In genomic region chr1:147580200-147580557, GRCh38 we compare ENCODE assay signal across 14 cellular contexts. TPM values are rescaled to one million over a fixed set of nuclear protein-coding genes. Genes with fewer than 3 reads are reported as not detected.
DNase-seq lines count a peak whose midpoint lies in the region; ATAC-seq and TF ChIP-seq lines count a peak whose summit lies in the region.
"Had no signal": no experiment of that assay in that cellular context is flagged by ENCODE, and none has a peak within 500 bp of the region (broad histone marks: within the 10 kb centered on the region; RNA-seq: fewer than 3 reads in every experiment).

No MANE protein-coding gene starts in this region.

- H2AK9ac ChIP-seq in IMR-90 (replicated peaks; ENCODE audit: low read depth, low read length, poor library complexity) = no peak overlapping the region

- H3K27me3 ChIP-seq in CD4-positive, alpha-beta memory T cell (ENCODE audit: insufficient read depth, low read length) = peaks cover 11% of the 10 kb centered on the region
- H3K27me3 ChIP-seq in IMR-90 (ENCODE audit: control insufficient read depth, insufficient read depth, low read length) = 0 out of 2 replicates have a peak, but pooled peaks cover 1% of the 10 kb centered on the region

- BruUV-seq in IMR-90 (replicated peaks; lab: Mats Ljungman, UMichigan) = no TSS peak

- H3K9me3 ChIP-seq in CD4-positive, alpha-beta memory T cell (ENCODE audit: control insufficient read depth in 1 of 2, low read length in 2 of 2) = no peaks in the 10 kb centered on the region
- no peaks in the 10 kb centered on the region for H3K9me3 ChIP-seq in IMR-90 (ENCODE audit: control insufficient read depth, insufficient read depth, low read length)

- peak overlapping the region; percentile 7; the same call in 1 of the 2 replicates for H2BK20ac ChIP-seq in IMR-90 (ENCODE audit: low read depth, low read length)

- H3K36me3 Mint-ChIP-seq in CD4-positive, alpha-beta memory T cell = peaks cover 0 to 6% of the 10 kb centered on the region in 2 donors
- H3K36me3 Mint-ChIP-seq in activated naive CD8-positive, alpha-beta T cell treated with anti-CD3 and anti-CD28 coated beads for 36 hours = peaks cover 21% of the 10 kb centered on the region
- H3K36me3 Mint-ChIP-seq: memory B cell had no signal

- H3K27ac ChIP-seq in CD4-positive, alpha-beta memory T cell (ENCODE audit: low read depth, low read length) = no peak overlapping the region
- peak overlapping the region; percentile 67; the same call in 1 of the 2 replicates for H3K27ac ChIP-seq in IMR-90 (ENCODE audit: insufficient read depth, low read length)
- H3K27ac ChIP-seq: skin epidermis had no signal

- peak overlapping the region; percentile 77 for H3K18ac ChIP-seq in IMR-90 (ENCODE audit: low read depth, low read length)

- no peaks in the 10 kb centered on the region for H3K9me1 ChIP-seq in IMR-90 (ENCODE audit: insufficient read depth, low read length)

- peak overlapping the region in 7 of 8 donors; percentile 4 to 86 (median 61) for H3K4me3 Mint-ChIP-seq in CD4-positive, alpha-beta memory T cell
- H3K4me3 Mint-ChIP-seq in activated naive CD8-positive, alpha-beta T cell treated with anti-CD3 and anti-CD28 coated beads for 36 hours = peak overlapping the region; percentile 58
- H3K4me3 Mint-ChIP-seq: activated B cell treated with CpG ODN at 0.5 μM for 24 hours, HFFc6, memory B cell had no signal

- no peaks in the 10 kb centered on the region for H3K36me3 ChIP-seq in CD4-positive, alpha-beta memory T cell (ENCODE audit: insufficient read depth, low read length)
- H3K36me3 ChIP-seq in IMR-90 (ENCODE audit: control insufficient read depth, insufficient read depth, low read length) = no peaks in the 10 kb centered on the region

- peak; percentile 37 to 53 (median 40) for DNase-seq in CD4-positive, alpha-beta memory T cell
- DNase-seq in IMR-90 (peak; percentile 68), kidney tubule cell (ENCODE audit: low spot score) (peak; percentile 63), NCI-H146 treated with DMSO at 0.1 percent for 48 hours (lab: John Stamatoyannopoulos, UW; ENCODE audit: unreplicated experiment) (no peak), NCI-H1930 (lab: John Stamatoyannopoulos, UW) (no peak)
- DNase-seq in activated naive CD8-positive, alpha-beta T cell treated with anti-CD3 and anti-CD28 coated beads for 36 hours = no peak
- DNase-seq in stimulated activated CD4-positive, alpha-beta T cell treated with anti-CD3 and anti-CD28 coated beads, Interleukin-15, amount 100 ng/mL, for 24 hours = no peak
- DNase-seq: activated B cell treated with CpG ODN at 0.5 μM for 24 hours, HFFc6, NCI-H2029 had no signal

- H3K56ac ChIP-seq in IMR-90 (ENCODE audit: extremely low read depth, insufficient read depth, low read length) = no peak overlapping the region

- peaks cover 0 to under 1% (median 0%) of the 10 kb centered on the region in 8 donors for H3K9me3 Mint-ChIP-seq in CD4-positive, alpha-beta memory T cell
- H3K9me3 Mint-ChIP-seq in activated naive CD8-positive, alpha-beta T cell treated with anti-CD3 and anti-CD28 coated beads for 36 hours = no peaks in the 10 kb centered on the region
- H3K9me3 Mint-ChIP-seq: activated B cell treated with CpG ODN at 0.5 μM for 24 hours, HFFc6, memory B cell had no signal

- no peak for TF ChIP-seq POLR2A in IMR-90 (IDR thresholded peaks at IDR 0.05; ENCODE audit: low read depth, low read length)

- intact Hi-C loops in CD4-positive, alpha-beta memory T cell (cut with micrococcal nuclease) = loop anchor here (1.0 to 2.0 kb wide), 2 partner anchors 19 to 35 kb away; no protein-coding TSS in a partner anchor
- intact Hi-C loops in IMR-90 (cut with micrococcal nuclease) = no loop called here

- H3K79me1 ChIP-seq in IMR-90 (ENCODE audit: low read depth in 1 of 2, low read length in 2 of 2) = 0 out of 4 replicates have a peak, but pooled peaks cover 0 to 3% of the 10 kb centered on the region in 2 experiments

- no peak overlapping the region; the same call in 1 of the 2 replicates for H2BK120ac ChIP-seq in IMR-90 (ENCODE audit: low read depth, low read length)

- peaks cover 31 to 34% of the 10 kb centered on the region in 2 donors for H3K27me3 Mint-ChIP-seq in CD4-positive, alpha-beta memory T cell
- H3K27me3 Mint-ChIP-seq in activated naive CD8-positive, alpha-beta T cell treated with anti-CD3 and anti-CD28 coated beads for 36 hours = peaks cover 27% of the 10 kb centered on the region

- in situ Hi-C loops in IMR-90 (cut with MboI; ENCODE audit: low sequenced_read_pairs) = no loop called here

- no peak overlapping the region for H2AFZ ChIP-seq in IMR-90 (replicated peaks; ENCODE audit: low read length, poor library complexity)

- H4K8ac ChIP-seq in IMR-90 (ENCODE audit: low read depth in 2 of 2, low read length in 2 of 2) = peak overlapping the region in 1 of 2 experiments; percentile 1; a peak in 1 of 4 replicates

- peaks cover 23% of the 10 kb centered on the region for H3K4me1 ChIP-seq in CD4-positive, alpha-beta memory T cell (ENCODE audit: insufficient read depth, low read length)
- peaks cover 6% of the 10 kb centered on the region for H3K4me1 ChIP-seq in IMR-90 (ENCODE audit: control insufficient read depth, insufficient read depth, low read length)

- ATAC-seq in IMR-90 (ENCODE audit: low read depth) (peak; percentile 33), GM19397 (IDR thresholded peaks at IDR 0.05; ENCODE audit: unreplicated experiment) (no peak)
- ATAC-seq: Panc1 had no signal

- no peak overlapping the region for H4K91ac ChIP-seq in IMR-90 (ENCODE audit: insufficient read depth, low read depth, low read length)

- CTCF ChIA-PET in CD4-positive, alpha-beta memory T cell (lab: Charles Lee; ENCODE audit: partially characterized antibody) = no interaction called here
- CTCF ChIA-PET in IMR-90 (lab: Yijun Ruan, JAX) = no interaction called here

- peak overlapping the region; percentile 14; the same call in 1 of the 3 replicates for H2BK15ac ChIP-seq in IMR-90 (ENCODE audit: low read depth, low read length)

- H3K4ac ChIP-seq in IMR-90 (ENCODE audit: low read depth, low read length) = no peak overlapping the region

- peak overlapping the region; percentile 49 for H2BK5ac ChIP-seq in IMR-90 (ENCODE audit: low read depth, low read length, poor library complexity, severe bottlenecking)

- peak overlapping the region; percentile 11; the same call in 1 of the 2 replicates for H4K5ac ChIP-seq in IMR-90 (ENCODE audit: low read depth, low read length)

- TF ChIP-seq CTCF in IMR-90 (conservative IDR thresholded peaks at IDR 0.05; ENCODE audit: low read depth, low read length) = no peak

- POLR2A ChIA-PET in CD4-positive, alpha-beta memory T cell (lab: Charles Lee; ENCODE audit: partially characterized antibody) = interaction anchor here (1.9 to 2.2 kb wide), 3 partner anchors 19 to 39 kb away, joined by 6 to 7 read pairs (median 6); partner anchors contain the start of gene BCL9
- POLR2A ChIA-PET in IMR-90 (lab: Charles Lee; ENCODE audit: unreplicated experiment) = no interaction called here

- WGBS in IMR-90 (ENCODE audit: extremely low coverage in 2 of 2, insufficient read length in 1 of 2), 2 experiments = no CpG with 5 or more reads among the region's 3 CpGs

- no peak overlapping the region for H3K14ac ChIP-seq in IMR-90 (replicated peaks; ENCODE audit: low read depth, low read length)

- no peaks in the 10 kb centered on the region for H4K20me1 ChIP-seq in IMR-90 (ENCODE audit: insufficient read depth, low read length)

- no peak overlapping the region for H3K4me3 ChIP-seq in CD4-positive, alpha-beta memory T cell (ENCODE audit: low read length in 2 of 2)
- no peak overlapping the region for H3K4me3 ChIP-seq in IMR-90 (ENCODE audit: insufficient read depth, low read depth, low read length)
- H3K4me3 ChIP-seq: skin epidermis had no signal

- H2AK5ac ChIP-seq in IMR-90 (ENCODE audit: low read depth, low read length) = no peak overlapping the region

- peak overlapping the region in 3 of 7 donors; percentile 33 to 66 (median 65) for H3K27ac Mint-ChIP-seq in CD4-positive, alpha-beta memory T cell
- peak overlapping the region; percentile 70 for H3K27ac Mint-ChIP-seq in activated naive CD8-positive, alpha-beta T cell treated with anti-CD3 and anti-CD28 coated beads for 36 hours
- H3K27ac Mint-ChIP-seq: activated B cell treated with CpG ODN at 0.5 μM for 24 hours, HFFc6, memory B cell had no signal

- no peak for TF ChIP-seq RAD21 in IMR-90 (IDR thresholded peaks at IDR 0.05; ENCODE audit: low read length)

- no peak overlapping the region for H3K9ac ChIP-seq in IMR-90 (ENCODE audit: low read depth, low read length)

- H3K4me1 Mint-ChIP-seq in CD4-positive, alpha-beta memory T cell = peaks cover 16 to 26% (median 21%) of the 10 kb centered on the region in 4 donors
- H3K4me1 Mint-ChIP-seq in activated naive CD8-positive, alpha-beta T cell treated with anti-CD3 and anti-CD28 coated beads for 36 hours = peaks cover 38% of the 10 kb centered on the region

- peak overlapping the region; percentile 81 for H3K4me2 ChIP-seq in IMR-90 (ENCODE audit: low read depth, low read length)

- dilution Hi-C loops in IMR-90 (cut with HindIII; ENCODE audit: low sequenced_read_pairs, unreplicated experiment) = no loop called here

- no peak overlapping the region for H3K23ac ChIP-seq in IMR-90 (ENCODE audit: low read depth, low read length)

TF ChIP-seq in IMR-90, 13 proteins besides CTCF, POLR2A, EP300 and RAD21:
- no peak for TF ChIP-seq SMC3 (IDR thresholded peaks at IDR 0.05; ENCODE audit: low read depth, low read length)
- TF ChIP-seq MAFK (IDR thresholded peaks at IDR 0.05; ENCODE audit: low read depth, low read length) = no peak
- no peak for TF ChIP-seq USF2 (IDR thresholded peaks at IDR 0.05; ENCODE audit: low read depth, low read length)
TF ChIP-seq in IMR-90: peak in this region for 0.

RNA-seq across cellular contexts. Expression of gene BCL9, which starts 38.9 kb away (rescaled TPM):
- 10 to 100 TPM; 12.7 to 15.5 TPM for total RNA-seq in CD4-positive, alpha-beta memory T cell
- polyA plus RNA-seq in CD4-positive, alpha-beta memory T cell = 1 to 10 TPM in 1 of 2 donors, under 1 TPM in 1; 0.02 to 5.4 TPM
- total RNA-seq in IMR-90 (2012; rRNA removed) = 3.6 and 5.0 TPM in 2 replicates
- 10.5 and 12.4 TPM in 2 replicates for polyA plus RNA-seq in IMR-90 (2012; rRNA removed)
- 4.2 and 9.7 TPM in 2 replicates for polyA plus RNA-seq in IMR-90 (2012; cell fraction: cytosol; rRNA removed)
- polyA plus RNA-seq in IMR-90 (2012; cell fraction: nucleus; rRNA removed; ENCODE audit: low replicate concordance) = 9.2 and 12.4 TPM in 2 replicates
- total RNA-seq in activated naive CD8-positive, alpha-beta T cell treated with anti-CD3 and anti-CD28 coated beads for 36 hours = 10 to 100 TPM; 32.2 to 32.8 TPM

Comparison
In these comparisons a context has a peak if more than half of its experiments do, and no peak if none do; other contexts are left out.
1. DNase-seq: peak in CD4-positive, alpha-beta memory T cell (5 of 5), IMR-90 (single experiment) and kidney tubule cell (single experiment); none in activated naive CD8-positive, alpha-beta T cell treated with anti-CD3 and anti-CD28 coated beads for 36 hours (single experiment), stimulated activated CD4-positive, alpha-beta T cell treated with anti-CD3 and anti-CD28 coated beads, Interleukin-15, amount 100 ng/mL, for 24 hours (single experiment), NCI-H146 treated with DMSO at 0.1 percent for 48 hours (single experiment) and NCI-H1930 (0 of 2).